ENCODE assay signal across 8 cellular contexts in genomic region chr6:43478008-43478372, GRCh38. TPM values are rescaled to one million over a fixed set of nuclear protein-coding genes. Genes with fewer than 3 reads are reported as not detected.
DNase-seq lines count a peak whose midpoint lies in the region; ATAC-seq, FAIRE-seq and TF ChIP-seq lines count a peak whose summit lies in the region.

No MANE protein-coding gene starts in this region.

- H3K4me2 ChIP-seq in DND-41 (ENCODE audit: insufficient read depth, low read length) (peak overlapping the region; percentile 88), H1 (ENCODE audit: insufficient read depth in 1 of 2, low read depth in 2 of 2, low read length in 2 of 2) (peak overlapping the region; percentile 73 to 89)

- no peak overlapping the region for H3K4ac ChIP-seq in H1 (replicated peaks; ENCODE audit: insufficient read length, low read depth, low read length)

- H3K9ac ChIP-seq in DND-41 (ENCODE audit: low read depth, low read length) (peak overlapping the region; percentile 67), H1 (replicated peaks in 1 of 4; ENCODE audit: extremely low read depth in 1 of 4, low read depth in 3 of 4, low read length in 3 of 4) (peak overlapping the region; percentile 62 to 79 (median 68))

- H3K4me3 ChIP-seq in DND-41 (ENCODE audit: low read depth in 1 of 2, low read length in 2 of 2) (peak overlapping the region; percentile 82 to 87), H1 (ENCODE audit: extremely low read depth in 1 of 4, insufficient read depth in 2 of 4, low read depth in 3 of 4, low read length in 4 of 4) (peak overlapping the region; percentile 43 to 79 (median 57)), neutrophil (ENCODE audit: low read depth in 1 of 2, low read length in 1 of 2) (peak overlapping the region; percentile 64 to 79)

- H3K79me1 ChIP-seq in H1 (ENCODE audit: low read depth, low read length): peaks cover 13% of the 10 kb centered on the region

- no peak overlapping the region for H4K5ac ChIP-seq in H1 (ENCODE audit: insufficient read length, low read depth, low read length)

- no peak for TF ChIP-seq POLR2A in H1 (IDR thresholded peaks at IDR 0.05; ENCODE audit: control extremely low read depth in 1 of 2, low read depth in 2 of 2, low read length in 2 of 2)

- DNase-seq in DND-41 (no peak), NCI-H524 treated with DMSO at 0.1 percent for 48 hours (lab: John Stamatoyannopoulos, UW) (peak; percentile 48), H1 (ENCODE audit: low read depth in 1 of 2, low spot score in 2 of 2) (no peak), G401 (ENCODE audit: low spot score) (no peak), T1000 (lab: John Stamatoyannopoulos, UW) (no peak), C1 segment of cervical spinal cord (lab: John Stamatoyannopoulos, UW) (no peak)

- H3K36me3 ChIP-seq in DND-41 (ENCODE audit: insufficient read depth, low read length): no peaks in the 10 kb centered on the region
- H3K36me3 ChIP-seq in H1 (ENCODE audit: control insufficient read depth in 2 of 4, insufficient read depth in 4 of 4, low read length in 3 of 4): no peaks in the 10 kb centered on the region
- no peaks in the 10 kb centered on the region for H3K36me3 ChIP-seq in neutrophil

- H3K9me3 ChIP-seq in DND-41 (ENCODE audit: insufficient read depth, low read length, severe bottlenecking) (no peaks in the 10 kb centered on the region), H1 (ENCODE audit: insufficient read depth in 2 of 2, low read depth in 1 of 2, low read length in 1 of 2) (no peaks in the 10 kb centered on the region), neutrophil (no peaks in the 10 kb centered on the region)

- POLR2A ChIA-PET in H1 (lab: Charles Lee; ENCODE audit: partially characterized antibody): interaction anchor here (0.6 to 1.9 kb wide), 16 partner anchors 8 to 88 kb away, joined by 3 to 8 read pairs (median 4); partner anchors contain the start of genes DLK2, POLR1C and YIPF3

- H3K23ac ChIP-seq in H1 (ENCODE audit: insufficient read length): no peak overlapping the region

- no peak for TF ChIP-seq EP300 in H1 (IDR thresholded peaks at IDR 0.05; ENCODE audit: borderline replicate concordance in 1 of 2, low read depth in 2 of 2, low read length in 2 of 2)

- H3K79me2 ChIP-seq in DND-41 (ENCODE audit: insufficient read depth, low read length): peaks cover 41% of the 10 kb centered on the region
- H3K79me2 ChIP-seq in H1 (ENCODE audit: control insufficient read depth in 1 of 2, insufficient read depth in 2 of 2, low read length in 2 of 2): peaks cover 14 to 50% of the 10 kb centered on the region in 2 experiments

- no peaks in the 10 kb centered on the region for H3K27me3 ChIP-seq in DND-41 (ENCODE audit: insufficient read depth, low read length, poor library complexity)
- no peaks in the 10 kb centered on the region for H3K27me3 ChIP-seq in H1 (replicated peaks in 1 of 4; ENCODE audit: control insufficient read depth in 3 of 4, extremely low read depth in 1 of 4, insufficient read depth in 3 of 4, low read length in 3 of 4)
- no peaks in the 10 kb centered on the region for H3K27me3 ChIP-seq in neutrophil

- no peak overlapping the region for H4K8ac ChIP-seq in H1 (ENCODE audit: extremely low read depth, insufficient read depth, low read length)

- H2AFZ ChIP-seq in DND-41 (ENCODE audit: low read depth, low read length) (peak overlapping the region; percentile 85), H1 (ENCODE audit: low read length) (no peak overlapping the region)

- no peak overlapping the region for H2BK12ac ChIP-seq in H1 (ENCODE audit: low read depth, low read length)

- H2BK5ac ChIP-seq in H1 (ENCODE audit: low read depth, low read length): peak overlapping the region; percentile 22; the same call in 1 of the 2 replicates

- 70% methylated on average over 3 of the region's 3 CpGs; no CpG with 5 or more reads in 1 of the 2 experiments for WGBS in H1 (ENCODE audit: extremely low coverage in 1 of 2, insufficient coverage in 1 of 2, insufficient read length in 1 of 2, insufficient replicate concordance in 2 of 2, low coverage in 1 of 2, low lambda C conversion rate in 2 of 2, missing lambda C conversion rate in 1 of 2), 2 experiments

- CTCF ChIA-PET in H1 (lab: Charles Lee; ENCODE audit: partially characterized antibody): interaction anchor here (2.3 to 32.9 kb wide), 2 partner anchors 21 to 23 kb away, joined by 6 to 536 read pairs; partner anchors contain the start of gene LRRC73

- FAIRE-seq in H1 (lab: Jason Lieb, UNC): no peak

- no peak overlapping the region for H2BK120ac ChIP-seq in H1 (replicated peaks; ENCODE audit: low read depth, low read length)

- H3K56ac ChIP-seq in H1 (replicated peaks; ENCODE audit: insufficient read length, low read depth, low read length): no peak overlapping the region

- H3K14ac ChIP-seq in H1 (ENCODE audit: insufficient read length): no peak overlapping the region

- H2BK20ac ChIP-seq in H1 (ENCODE audit: low read length): no peak overlapping the region

- H2BK15ac ChIP-seq in H1 (ENCODE audit: low read length): no peak overlapping the region

- H3K27ac ChIP-seq in DND-41 (ENCODE audit: low read length) (peak overlapping the region; percentile 76), H1 (ENCODE audit: low read depth, low read length) (peak overlapping the region; percentile 50), neutrophil (peak overlapping the region; percentile 67)

- H3K23me2 ChIP-seq in H1 (ENCODE audit: low read depth, low read length): peaks cover 4% of the 10 kb centered on the region; the same call in 1 of the 2 replicates

- ATAC-seq in DND-41 (ENCODE audit: insufficient read depth, low read depth): peak; percentile 5; the same call in 1 of the 3 replicates
- ATAC-seq in GM19035 (IDR thresholded peaks at IDR 0.05; ENCODE audit: unreplicated experiment): no peak

- H3K4me1 ChIP-seq in DND-41 (ENCODE audit: insufficient read depth, low read length): peaks cover 28% of the 10 kb centered on the region
- peaks cover 5 to 18% (median 13%) of the 10 kb centered on the region in 4 experiments; a peak in 6 of 7 replicates for H3K4me1 ChIP-seq in H1 (replicated peaks in 1 of 4; ENCODE audit: control insufficient read depth in 3 of 4, insufficient read depth in 4 of 4, low read length in 3 of 4)
- peaks cover 10 to 15% of the 10 kb centered on the region in 2 experiments for H3K4me1 ChIP-seq in neutrophil (ENCODE audit: control insufficient read depth in 1 of 2, insufficient read depth in 1 of 2, low read depth in 1 of 2, low read length in 1 of 2)

- H2AK5ac ChIP-seq in H1 (ENCODE audit: low read depth, low read length): no peak overlapping the region; the same call in 1 of the 2 replicates

- H4K20me1 ChIP-seq in DND-41 (ENCODE audit: insufficient read depth, low read length) (no peaks in the 10 kb centered on the region), H1 (replicated peaks in 1 of 2; ENCODE audit: control insufficient read depth in 1 of 2, insufficient read depth in 2 of 2, low read length in 2 of 2) (peaks cover 1 to 2% of the 10 kb centered on the region in 2 experiments)

- TF ChIP-seq CTCF in DND-41 (IDR thresholded peaks at IDR 0.05; ENCODE audit: borderline replicate concordance, extremely low read depth, low read length, poor library complexity, severe bottlenecking) (no peak), H1 (IDR thresholded peaks at IDR 0.05; ENCODE audit: control extremely low read depth in 1 of 3, insufficient read depth in 1 of 3, low read depth in 1 of 3, low read length in 3 of 3) (no peak), neutrophil (IDR thresholded peaks at IDR 0.05) (no peak)

- no peak overlapping the region for H4K91ac ChIP-seq in H1 (replicated peaks; ENCODE audit: insufficient read length, low read length)

- no peak overlapping the region for H3K18ac ChIP-seq in H1 (ENCODE audit: extremely low read depth, low read length)

- in situ Hi-C loops in G401 (cut with HindIII; ENCODE audit: low sequenced_read_pairs): no loop called here

- no peak for TF ChIP-seq RAD21 in H1 (IDR thresholded peaks at IDR 0.05 in 1 of 2, conservative IDR thresholded peaks at IDR 0.05 in 1 of 2; ENCODE audit: low read depth in 2 of 2, low read length in 2 of 2)

RNA-seq across cellular contexts. Expression of gene TJAP1, which starts 0.6 kb away (rescaled TPM):
- total RNA-seq in H1 (2021; fragmentation: NEBNext Ultra II Directional; extraction: Animal tissue kit (Norgen Biotek cat#: 25700)): 36.8 and 40.4 TPM in 2 replicates
- polyA plus RNA-seq in H1 (2011; rRNA removed): 30.7 and 50.1 TPM in 2 replicates
- polyA plus RNA-seq in H1 (2011; cell fraction: cytosol; rRNA removed): 31.0 TPM
- 80.4 TPM for polyA plus RNA-seq in H1 (2011; cell fraction: nucleus; rRNA removed)
- polyA plus RNA-seq in H1 (2012, experiment 1 of 2): 25.7 to 35.7 TPM (median 33.7 TPM) in 4 replicates
- 28.5 TPM for polyA plus RNA-seq in H1 (2012, experiment 2 of 2)
- 29.1 TPM for polyA plus RNA-seq in H1 (2013, experiment 1 of 2)
- 26.5 TPM for polyA plus RNA-seq in H1 (2013, experiment 2 of 2)
- 15.9 and 17.5 TPM in 2 replicates for polyA minus RNA-seq in H1 (2011; rRNA and poly(A)+ RNA removed)
- polyA minus RNA-seq in H1 (2011; cell fraction: cytosol; rRNA and poly(A)+ RNA removed): 14.8 TPM
- 19.9 TPM for polyA minus RNA-seq in H1 (2011; cell fraction: nucleus; rRNA and poly(A)+ RNA removed)
- 14.5 and 16.9 TPM in 2 replicates for total RNA-seq in G401 (2014; rRNA removed; shearing (Covaris generic))

RNA-seq across cellular contexts. Expression of gene DLK2, which starts 22.6 kb away (rescaled TPM):
- 0.37 and 0.67 TPM in 2 replicates for total RNA-seq in H1 (2021; fragmentation: NEBNext Ultra II Directional; extraction: Animal tissue kit (Norgen Biotek cat#: 25700))
- polyA plus RNA-seq in H1 (2011; rRNA removed): 0.80 and 1.6 TPM in 2 replicates
- polyA plus RNA-seq in H1 (2011; cell fraction: cytosol; rRNA removed): 1.0 TPM
- polyA plus RNA-seq in H1 (2011; cell fraction: nucleus; rRNA removed): 1.2 TPM
- 0.25 to 0.88 TPM (median 0.55 TPM) in 4 replicates for polyA plus RNA-seq in H1 (2012, experiment 1 of 2)
- polyA plus RNA-seq in H1 (2012, experiment 2 of 2): 1.2 TPM
- 0.47 TPM for polyA plus RNA-seq in H1 (2013, experiment 1 of 2)
- polyA plus RNA-seq in H1 (2013, experiment 2 of 2): 0.37 TPM
- 0.15 and 0.22 TPM in 2 replicates for polyA minus RNA-seq in H1 (2011; rRNA and poly(A)+ RNA removed)
- not detected for polyA minus RNA-seq in H1 (2011; cell fraction: cytosol; rRNA and poly(A)+ RNA removed)
- polyA minus RNA-seq in H1 (2011; cell fraction: nucleus; rRNA and poly(A)+ RNA removed): not detected
- 3.1 and 3.4 TPM in 2 replicates for total RNA-seq in G401 (2014; rRNA removed; shearing (Covaris generic))

RNA-seq across cellular contexts. Expression of gene LRRC73, which starts 32.2 kb away (rescaled TPM):
- 0.26 and 0.69 TPM in 2 replicates for total RNA-seq in H1 (2021; fragmentation: NEBNext Ultra II Directional; extraction: Animal tissue kit (Norgen Biotek cat#: 25700))
- polyA plus RNA-seq in H1 (2011; rRNA removed): 0.24 and 0.25 TPM in 2 replicates
- 0.22 TPM for polyA plus RNA-seq in H1 (2011; cell fraction: cytosol; rRNA removed)
- 0.21 TPM for polyA plus RNA-seq in H1 (2011; cell fraction: nucleus; rRNA removed)
- polyA plus RNA-seq in H1 (2012, experiment 1 of 2): 0.15 to 0.60 TPM (median 0.34 TPM) in 4 replicates
- polyA plus RNA-seq in H1 (2012, experiment 2 of 2): 0.45 TPM
- 0.24 TPM for polyA plus RNA-seq in H1 (2013, experiment 1 of 2)
- 0.20 TPM for polyA plus RNA-seq in H1 (2013, experiment 2 of 2)
- 0.22 TPM in 2 replicates for polyA minus RNA-seq in H1 (2011; rRNA and poly(A)+ RNA removed)
- 0.88 TPM for polyA minus RNA-seq in H1 (2011; cell fraction: cytosol; rRNA and poly(A)+ RNA removed)
- polyA minus RNA-seq in H1 (2011; cell fraction: nucleus; rRNA and poly(A)+ RNA removed): 1.1 TPM
- 0.03 TPM in 1 of 2 replicates, not detected in the other for total RNA-seq in G401 (2014; rRNA removed; shearing (Covaris generic))

RNA-seq across cellular contexts. Expression of gene YIPF3, which starts 38.7 kb away (rescaled TPM):
- 77.2 and 78.2 TPM in 2 replicates for total RNA-seq in H1 (2021; fragmentation: NEBNext Ultra II Directional; extraction: Animal tissue kit (Norgen Biotek cat#: 25700))
- 225 and 284 TPM in 2 replicates for polyA plus RNA-seq in H1 (2011; rRNA removed)
- polyA plus RNA-seq in H1 (2011; cell fraction: cytosol; rRNA removed): 102 TPM
- polyA plus RNA-seq in H1 (2011; cell fraction: nucleus; rRNA removed): 180 TPM
- 60.3 to 108 TPM (median 95.2 TPM) in 4 replicates for polyA plus RNA-seq in H1 (2012, experiment 1 of 2)
- 104 TPM for polyA plus RNA-seq in H1 (2012, experiment 2 of 2)
- 104 TPM for polyA plus RNA-seq in H1 (2013, experiment 1 of 2)
- 125 TPM for polyA plus RNA-seq in H1 (2013, experiment 2 of 2)
- polyA minus RNA-seq in H1 (2011; rRNA and poly(A)+ RNA removed): 222 and 265 TPM in 2 replicates
- 35.6 TPM for polyA minus RNA-seq in H1 (2011; cell fraction: cytosol; rRNA and poly(A)+ RNA removed)
- polyA minus RNA-seq in H1 (2011; cell fraction: nucleus; rRNA and poly(A)+ RNA removed): 64.4 TPM
- 49.4 and 92.9 TPM in 2 replicates for total RNA-seq in G401 (2014; rRNA removed; shearing (Covaris generic))

RNA-seq across cellular contexts. Expression of gene POLR1C, which starts 38.9 kb away (rescaled TPM):
- 46.9 and 49.6 TPM in 2 replicates for total RNA-seq in H1 (2021; fragmentation: NEBNext Ultra II Directional; extraction: Animal tissue kit (Norgen Biotek cat#: 25700))
- 30.0 and 42.9 TPM in 2 replicates for polyA plus RNA-seq in H1 (2011; rRNA removed)
- polyA plus RNA-seq in H1 (2011; cell fraction: cytosol; rRNA removed): 54.2 TPM
- polyA plus RNA-seq in H1 (2011; cell fraction: nucleus; rRNA removed): 51.8 TPM
- polyA plus RNA-seq in H1 (2012, experiment 1 of 2): 54.6 to 78.8 TPM (median 68.8 TPM) in 4 replicates
- 25.7 TPM for polyA plus RNA-seq in H1 (2012, experiment 2 of 2)
- 31.6 TPM for polyA plus RNA-seq in H1 (2013, experiment 1 of 2)
- 28.6 TPM for polyA plus RNA-seq in H1 (2013, experiment 2 of 2)
- polyA minus RNA-seq in H1 (2011; rRNA and poly(A)+ RNA removed): 65.4 and 67.9 TPM in 2 replicates
- 16.7 TPM for polyA minus RNA-seq in H1 (2011; cell fraction: cytosol; rRNA and poly(A)+ RNA removed)
- polyA minus RNA-seq in H1 (2011; cell fraction: nucleus; rRNA and poly(A)+ RNA removed): 23.0 TPM
- total RNA-seq in G401 (2014; rRNA removed; shearing (Covaris generic)): 46.8 and 54.0 TPM in 2 replicates
